13 cellular contexts compared by ENCODE assay signal in the genomic region with DNA sequence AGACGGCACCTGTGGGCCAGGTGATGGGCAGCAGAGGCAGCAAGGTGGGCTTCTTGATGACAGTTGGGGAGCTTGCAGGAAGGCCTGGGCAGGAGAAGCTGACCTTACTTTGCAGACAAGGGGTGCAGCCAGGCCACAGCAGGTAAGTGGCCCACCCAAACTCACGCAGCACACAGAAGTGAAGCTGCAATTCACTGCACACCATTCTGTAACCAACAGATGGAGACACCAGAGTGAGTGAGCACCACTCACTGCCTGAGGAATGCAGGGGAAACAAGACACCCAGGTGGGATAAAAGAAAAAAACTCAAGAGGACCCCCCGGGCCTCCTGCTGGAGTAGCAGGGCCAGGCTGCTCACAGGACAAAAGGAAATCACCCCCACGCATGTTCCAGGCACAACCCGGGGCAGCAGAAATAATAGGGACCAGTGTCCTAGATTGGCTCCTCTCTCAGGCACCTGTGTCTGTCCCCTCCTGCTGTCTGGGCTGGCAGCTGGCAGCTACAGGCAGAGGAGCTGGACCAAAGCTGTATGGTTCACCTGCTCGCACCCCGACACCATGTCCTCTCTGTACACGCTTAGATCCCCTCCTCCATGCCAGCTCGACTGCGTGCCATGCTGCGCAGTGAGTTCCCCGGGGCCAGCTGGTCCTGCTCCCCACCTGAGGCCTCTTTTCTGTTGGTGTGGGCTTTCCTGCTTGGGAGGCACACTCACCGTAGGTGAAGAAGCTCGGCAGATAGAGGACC. TPM values are rescaled to one million over a fixed set of nuclear protein-coding genes. Genes with fewer than 3 reads are reported as not detected.
DNase-seq lines count a peak whose midpoint lies in the region; ATAC-seq and TF ChIP-seq lines count a peak whose summit lies in the region.
"Had no signal": no experiment of that assay in that cellular context is flagged by ENCODE, and none has a peak within 500 bp of the region (broad histone marks: within the 10 kb centered on the region; RNA-seq: fewer than 3 reads in every experiment).

No MANE protein-coding gene starts in this region.

- H3K27ac ChIP-seq in HUES64 (ENCODE audit: low read depth, low read length), result peak overlapping the region; percentile 43; the same call in 1 of the 2 replicates
- H3K27ac ChIP-seq in caudate nucleus (ENCODE audit: low read depth, low read length), result peak overlapping the region; percentile 27
- H3K27ac ChIP-seq in psoas muscle, result peak overlapping the region; percentile 32
- H3K27ac ChIP-seq: lower lobe of right lung had no signal

- H3K4me3 ChIP-seq in HUES64 (ENCODE audit: low read length) (no peak overlapping the region), psoas muscle (no peak overlapping the region)
- H3K4me3 ChIP-seq: lower lobe of right lung had no signal

- H3K36me3 Mint-ChIP-seq in endothelial cell (ENCODE audit: low read depth, unreplicated experiment), result peaks cover 40% of the 10 kb centered on the region

- H3K4me3 Mint-ChIP-seq in endothelial cell (ENCODE audit: unreplicated experiment), result no peak overlapping the region

- H3K9ac ChIP-seq in HUES64 (ENCODE audit: low read depth, low read length), result no peak overlapping the region; the same call in 1 of the 2 replicates

- 81% methylated on average over 14 of the region's 14 CpGs for WGBS in HUES64
- 39 to 62% (median 40%) methylated on average over 12 to 14 of the region's 14 CpGs for WGBS in psoas muscle, 3 donors

- no peak overlapping the region for H3K27ac Mint-ChIP-seq in endothelial cell (ENCODE audit: unreplicated experiment)

- H3K9me3 ChIP-seq in HUES64 (ENCODE audit: insufficient read depth, low read depth, low read length) (no peaks in the 10 kb centered on the region), psoas muscle (no peaks in the 10 kb centered on the region)
- H3K9me3 ChIP-seq: lower lobe of right lung had no signal

- H3K4me1 ChIP-seq in HUES64 (ENCODE audit: insufficient read depth, low read length), result peaks cover 23% of the 10 kb centered on the region
- H3K4me1 ChIP-seq in psoas muscle, result peaks cover 47% of the 10 kb centered on the region

- TF ChIP-seq CTCF in psoas muscle (IDR thresholded peaks at IDR 0.05) (peak; percentile 19), omental fat pad (IDR thresholded peaks at IDR 0.05) (no peak), endothelial cell (IDR thresholded peaks at IDR 0.05; ENCODE audit: unreplicated experiment) (no peak)

- peaks cover 26% of the 10 kb centered on the region for H3K36me3 ChIP-seq in HUES64 (ENCODE audit: insufficient read depth, low read length)
- H3K36me3 ChIP-seq in psoas muscle (ENCODE audit: insufficient read depth in 1 of 2, low read depth in 1 of 2), result peaks cover 10 to 25% of the 10 kb centered on the region in 2 donors

- ATAC-seq in psoas muscle (no peak), omental fat pad (ENCODE audit: low FRiP score) (no peak)
- ATAC-seq: lower lobe of right lung, T-cell had no signal

- H3K9me3 Mint-ChIP-seq in endothelial cell (ENCODE audit: unreplicated experiment), result no peaks in the 10 kb centered on the region
- H3K9me3 Mint-ChIP-seq: T-cell had no signal

- peaks cover 5% of the 10 kb centered on the region for H3K27me3 Mint-ChIP-seq in endothelial cell (ENCODE audit: unreplicated experiment)
- H3K27me3 Mint-ChIP-seq: T-cell had no signal

- intact Hi-C loops in psoas muscle (cut with DNase I), result loop anchor here in 1 of 2 donors (2.0 to 10.0 kb wide), 3 partner anchors 54 to 216 kb away; a partner anchor contains a TSS

- DNase-seq in NCI-H2107 treated with DMSO at 0.1 percent for 48 hours (lab: John Stamatoyannopoulos, UW; ENCODE audit: unreplicated experiment) (peak; percentile 54), NCI-H2107 (lab: John Stamatoyannopoulos, UW) (no peak), caudate nucleus (lab: John Stamatoyannopoulos, UW) (no peak), psoas muscle (no peak), omental fat pad (ENCODE audit: low spot score) (no peak), NAMALWA (ENCODE audit: low spot score) (no peak), endothelial cell (ENCODE audit: low spot score) (no peak)
- DNase-seq: activated CD8-positive, alpha-beta memory T cell treated with anti-CD3 and anti-CD28 coated beads, Interleukin-2, amount 50 U/mL, for 4 hours; lower lobe of right lung; NCI-H510A treated with DMSO at 0.1 percent for 48 hours; retina; T-cell had no signal

- H3K4me1 Mint-ChIP-seq in endothelial cell (ENCODE audit: unreplicated experiment), result peaks cover 14% of the 10 kb centered on the region

- no peaks in the 10 kb centered on the region for H3K27me3 ChIP-seq in HUES64 (ENCODE audit: insufficient read depth, low read length)
- H3K27me3 ChIP-seq in psoas muscle (ENCODE audit: insufficient read depth in 3 of 3, low read length in 2 of 3), result no peaks in the 10 kb centered on the region

RNA-seq across cellular contexts. Expression of a gene that starts 4.9 kb away (rescaled TPM):
- polyA plus RNA-seq in HUES64 (2013, experiment 1 of 2), result 141 TPM
- polyA plus RNA-seq in HUES64 (2013, experiment 2 of 2), result 130 TPM
- 10 to 100 TPM; 74.6 to 89.2 (median 85.4) TPM for total RNA-seq in psoas muscle
- polyA plus RNA-seq in psoas muscle, result 100 to 1,000 TPM; 110 to 230 (median 145) TPM
- total RNA-seq in omental fat pad, result 100 to 1,000 TPM; 227 to 251 (median 239) TPM
- total RNA-seq in endothelial cell (ENCODE audit: unreplicated experiment), result 304 TPM

RNA-seq across cellular contexts. Expression of a gene that starts 24.4 kb away (rescaled TPM):
- polyA plus RNA-seq in HUES64 (2013, experiment 1 of 2), result not detected
- not detected for polyA plus RNA-seq in HUES64 (2013, experiment 2 of 2)
- total RNA-seq in psoas muscle, result 1 to 10 TPM; 1.7 to 4.2 (median 3.1) TPM
- polyA plus RNA-seq in psoas muscle, result 1 to 10 TPM in 1 of 3 donors, under 1 TPM in 2; 0.75 to 1.5 (median 0.92) TPM
- total RNA-seq in omental fat pad, result 10 to 100 TPM; 20.0 to 83.6 (median 63.0) TPM
- total RNA-seq in endothelial cell (ENCODE audit: unreplicated experiment), result 0.10 TPM

RNA-seq across cellular contexts. Expression of a gene that starts 26.5 kb away (rescaled TPM):
- not detected for polyA plus RNA-seq in HUES64 (2013, experiment 1 of 2)
- polyA plus RNA-seq in HUES64 (2013, experiment 2 of 2), result not detected
- total RNA-seq in psoas muscle, result 10 to 100 TPM in 1 of 4 donors, 1 to 10 TPM in 3; 3.1 to 49.1 (median 3.6) TPM
- polyA plus RNA-seq in psoas muscle, result 1 to 10 TPM; 1.2 to 3.1 (median 1.6) TPM
- total RNA-seq in omental fat pad, result 10 to 100 TPM in 2 of 4 donors, 1 to 10 TPM in 2; 1.3 to 41.9 (median 8.9) TPM
- 20.5 TPM for total RNA-seq in endothelial cell (ENCODE audit: unreplicated experiment)

Comparison
In these comparisons a context has a peak if more than half of its experiments do, and no peak if none do; other contexts are left out.
1. RNA of a gene that starts 24.4 kb away (total RNA-seq): 20.0 to 83.6 TPM in omental fat pad; 1.7 to 4.2 TPM in psoas muscle and 0.10 TPM in endothelial cell (single experiment); every median in the first group is over 4 times any median in the second.
2. Peak in every context shown above with its lines, with median percentiles within 50 percentile points of each other: H3K27ac ChIP-seq.